Comparison of ENCODE assay signal across 18 cellular contexts in the genomic region with DNA sequence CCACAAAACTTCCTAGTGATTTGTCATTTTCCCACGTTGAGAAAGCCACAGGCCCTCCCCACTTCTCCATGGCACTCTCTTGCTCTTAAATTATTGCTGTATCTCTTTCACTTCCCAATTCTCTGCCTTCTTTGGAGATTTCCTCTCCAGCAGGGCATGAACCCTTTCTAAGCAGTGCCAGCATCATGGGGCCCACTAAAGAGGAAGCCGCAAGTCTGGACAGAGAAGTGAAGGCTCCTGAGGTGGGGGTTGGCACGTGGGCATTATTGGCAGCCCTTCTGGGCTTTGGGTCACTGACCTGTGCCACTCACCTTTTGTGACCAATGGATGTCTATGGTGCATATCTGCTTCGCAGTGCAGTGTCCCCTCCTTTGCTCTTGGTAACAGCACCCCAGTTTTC.
DNase-seq lines count a peak whose midpoint lies in the region; ATAC-seq and TF ChIP-seq lines count a peak whose summit lies in the region.
"Had no signal": no experiment of that assay in that cellular context is flagged by ENCODE, and none has a peak within 500 bp of the region (broad histone marks: within the 10 kb centered on the region; RNA-seq: fewer than 3 reads in every experiment).

No MANE protein-coding gene starts in this region.

- H3K27me3 ChIP-seq in vagina: no peaks in the 10 kb centered on the region
- no peaks in the 10 kb centered on the region for H3K27me3 ChIP-seq in hepatocyte
- H3K27me3 ChIP-seq: BE2C, breast epithelium, dorsolateral prefrontal cortex had no signal

- no peaks in the 10 kb centered on the region for H4K20me1 ChIP-seq in hepatocyte (ENCODE audit: insufficient read depth, poor library complexity, severe bottlenecking)

- peak; percentile 82 to 89 for ATAC-seq in stimulated activated naive B cell treated with anti-CD40 and anti-IgM and Interleukin-4, amounts not matched to agents 10 μg/mL and 1 μg/mL and 100 μg/mL, for 72 hours (replicated peaks)
- ATAC-seq: esophagus mucosa, Panc1 had no signal

- H3K9me2 ChIP-seq in hepatocyte (replicated peaks; ENCODE audit: insufficient read depth): no peaks in the 10 kb centered on the region

- TF ChIP-seq POLR2A in vagina (IDR thresholded peaks at IDR 0.05): no peak

- DNase-seq in Kasumi-1 (lab: John Stamatoyannopoulos, UW) (peak; percentile 54 to 62), SIG-M5 treated with dmso at 0.1 percent for 504 hours (lab: John Stamatoyannopoulos, UW; ENCODE audit: unreplicated experiment) (peak; percentile 92), hippocampal formation (lab: John Stamatoyannopoulos, UW) (peak; percentile 29 to 30), cortex of kidney (lab: John Stamatoyannopoulos, UW) (no peak), vagina (ENCODE audit: extremely low spot score in 2 of 2) (no peak), hepatocyte (ENCODE audit: low spot score) (no peak), ACHN (no peak)
- DNase-seq in stimulated activated naive B cell treated with anti-CD40 and anti-IgM and Interleukin-4, amounts not matched to agents 10 μg/mL and 1 μg/mL and 100 μg/mL, for 72 hours: peak; percentile 5
- DNase-seq: activated CD4-positive, alpha-beta T cell treated with anti-CD3 and anti-CD28 coated beads, Interleukin-2, amount 50 U/mL, for 48 hours; activated T-cell treated with anti-CD3 and anti-CD28 coated beads, Interleukin-2, amount 50 U/mL, for 24 hours; BE2C; DMS153; MM.1S had no signal

- H3K4me1 ChIP-seq in vagina (no peaks in the 10 kb centered on the region), hepatocyte (ENCODE audit: insufficient read depth) (no peaks in the 10 kb centered on the region)
- H3K4me1 ChIP-seq: BE2C, breast epithelium had no signal

- H3K9me3 Mint-ChIP-seq in stimulated activated naive B cell treated with anti-CD40 and anti-IgM and Interleukin-4, amounts not matched to agents 10 μg/mL and 1 μg/mL and 100 μg/mL, for 72 hours: peaks cover 17 to 21% of the 10 kb centered on the region in 2 donors

- H3K27me3 Mint-ChIP-seq in stimulated activated naive B cell treated with anti-CD40 and anti-IgM and Interleukin-4, amounts not matched to agents 10 μg/mL and 1 μg/mL and 100 μg/mL, for 72 hours: peaks cover 0 to 4% of the 10 kb centered on the region in 2 donors
- H3K27me3 Mint-ChIP-seq: activated T-cell treated with anti-CD3 and anti-CD28 coated beads, Interleukin-2, amount 50 U/mL, for 24 hours had no signal

- H3K4me3 ChIP-seq in vagina: no peak overlapping the region
- H3K4me3 ChIP-seq in hepatocyte: no peak overlapping the region
- H3K4me3 ChIP-seq: breast epithelium, dorsolateral prefrontal cortex had no signal

- 87% methylated on average over 4 of the region's 4 CpGs for WGBS in hepatocyte (ENCODE audit: low lambda C conversion rate, missing lambda C conversion rate)

- TF ChIP-seq CTCF in vagina (IDR thresholded peaks at IDR 0.05) (no peak), hepatocyte (IDR thresholded peaks at IDR 0.05; ENCODE audit: poor library complexity) (no peak)

- no peaks in the 10 kb centered on the region for H3K79me2 ChIP-seq in hepatocyte

- no peak overlapping the region for H3K4me2 ChIP-seq in hepatocyte

- peaks cover 13 to 22% of the 10 kb centered on the region in 2 donors for H3K4me1 Mint-ChIP-seq in stimulated activated naive B cell treated with anti-CD40 and anti-IgM and Interleukin-4, amounts not matched to agents 10 μg/mL and 1 μg/mL and 100 μg/mL, for 72 hours

- in situ Hi-C loops in ACHN (cut with HindIII; ENCODE audit: low pct_ligation_motif_present, low pct_unique_long_range_greater_than_20kb, low sequenced_read_pairs): no loop called here

- H3K36me3 ChIP-seq in vagina (no peaks in the 10 kb centered on the region), hepatocyte (replicated peaks; ENCODE audit: insufficient read depth, low read depth) (no peaks in the 10 kb centered on the region)
- H3K36me3 ChIP-seq: BE2C, breast epithelium had no signal

- H3K4me3 Mint-ChIP-seq in stimulated activated naive B cell treated with anti-CD40 and anti-IgM and Interleukin-4, amounts not matched to agents 10 μg/mL and 1 μg/mL and 100 μg/mL, for 72 hours: no peak overlapping the region
- H3K4me3 Mint-ChIP-seq: activated T-cell treated with anti-CD3 and anti-CD28 coated beads, Interleukin-2, amount 50 U/mL, for 24 hours had no signal

- peaks cover 6% of the 10 kb centered on the region for H3K9me3 ChIP-seq in vagina
- no peaks in the 10 kb centered on the region for H3K9me3 ChIP-seq in hepatocyte (ENCODE audit: low read depth)
- H3K9me3 ChIP-seq: BE2C had no signal

- peaks cover 17 to 30% of the 10 kb centered on the region in 2 donors for H3K36me3 Mint-ChIP-seq in stimulated activated naive B cell treated with anti-CD40 and anti-IgM and Interleukin-4, amounts not matched to agents 10 μg/mL and 1 μg/mL and 100 μg/mL, for 72 hours

- H2AFZ ChIP-seq in hepatocyte: no peak overlapping the region

- H3K27ac ChIP-seq in vagina (no peak overlapping the region), hepatocyte (no peak overlapping the region)
- H3K27ac ChIP-seq: breast epithelium, dorsolateral prefrontal cortex, VCaP had no signal

- intact Hi-C loops in vagina (cut with DNase I): loop anchor here (5.0 kb wide), 1 partner anchor 480 kb away; a partner anchor contains a TSS

- no peak overlapping the region for H3K27ac Mint-ChIP-seq in stimulated activated naive B cell treated with anti-CD40 and anti-IgM and Interleukin-4, amounts not matched to agents 10 μg/mL and 1 μg/mL and 100 μg/mL, for 72 hours
- H3K27ac Mint-ChIP-seq: activated T-cell treated with anti-CD3 and anti-CD28 coated beads, Interleukin-2, amount 50 U/mL, for 24 hours had no signal

Comparison
In these comparisons a context has a peak if more than half of its experiments do, and no peak if none do; other contexts are left out.
1. DNase-seq: peak in Kasumi-1 (2 of 2), SIG-M5 treated with dmso at 0.1 percent for 504 hours (single experiment), hippocampal formation (2 of 2) and stimulated activated naive B cell treated with anti-CD40 and anti-IgM and Interleukin-4, amounts not matched to agents 10 μg/mL and 1 μg/mL and 100 μg/mL, for 72 hours (single experiment); none in cortex of kidney (single experiment), vagina (0 of 2), hepatocyte (single experiment) and ACHN (single experiment).